In the genomic region with DNA sequence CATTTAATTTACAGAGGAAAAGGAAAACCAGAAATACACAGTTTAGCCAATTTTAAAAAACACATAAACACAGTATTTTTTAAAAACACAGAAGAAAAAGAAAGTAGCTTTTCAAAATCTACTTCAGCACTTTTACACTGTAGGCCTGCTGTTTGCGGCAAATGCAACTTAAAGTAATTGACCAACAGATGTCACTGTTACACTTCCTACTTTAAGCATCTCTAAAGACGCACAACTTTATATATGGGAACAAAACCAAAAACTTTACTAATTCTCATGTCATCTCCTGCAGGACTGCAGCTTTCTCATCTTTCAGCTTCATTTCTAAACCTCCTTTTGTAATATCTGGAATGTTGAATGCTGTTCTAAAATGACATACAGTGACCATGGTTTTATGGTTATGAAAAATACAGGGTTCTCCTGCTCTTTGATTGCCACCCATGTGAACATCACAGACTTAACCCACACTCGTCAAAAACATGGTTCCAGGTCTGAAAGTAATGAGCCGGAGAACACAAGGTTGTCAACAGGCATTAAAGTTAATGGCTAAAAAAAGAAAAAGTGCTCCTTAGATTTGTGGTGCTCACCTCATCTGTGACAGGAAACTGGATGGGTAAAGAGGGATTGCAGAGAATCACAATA, we compare ENCODE assay signal across 9 cellular contexts.
DNase-seq lines count a peak whose midpoint lies in the region; ATAC-seq and TF ChIP-seq lines count a peak whose summit lies in the region.
"Had no signal": no experiment of that assay in that cellular context is flagged by ENCODE, and none has a peak within 500 bp of the region (broad histone marks: within the 10 kb centered on the region; RNA-seq: fewer than 3 reads in every experiment).

No MANE protein-coding gene starts in this region.

- no peak overlapping the region for H3K4me3 Mint-ChIP-seq in activated CD4-positive, alpha-beta T cell treated with anti-CD3 and anti-CD28 coated beads for 36 hours
- H3K4me3 Mint-ChIP-seq: activated naive CD4-positive, alpha-beta T cell treated with anti-CD3 and anti-CD28 coated beads, Interleukin-2, amount 50 U/mL, for 24 hours had no signal

- H3K9me3 Mint-ChIP-seq in activated CD4-positive, alpha-beta T cell treated with anti-CD3 and anti-CD28 coated beads for 36 hours (ENCODE audit: low read depth) = no peaks in the 10 kb centered on the region
- H3K9me3 Mint-ChIP-seq: activated naive CD4-positive, alpha-beta T cell treated with anti-CD3 and anti-CD28 coated beads, Interleukin-2, amount 50 U/mL, for 24 hours had no signal

- H3K4me1 ChIP-seq in adipocyte (ENCODE audit: control insufficient read depth, insufficient read depth, low read length) (peaks cover 20% of the 10 kb centered on the region), uterus (no peaks in the 10 kb centered on the region)

- no peak overlapping the region for H3K27ac ChIP-seq in uterus

- peak; percentile 74 for ATAC-seq in activated CD4-positive, alpha-beta T cell treated with anti-CD3 and anti-CD28 coated beads for 36 hours
- ATAC-seq in GM19467 (IDR thresholded peaks at IDR 0.05; ENCODE audit: unreplicated experiment) (no peak), GM18505 (IDR thresholded peaks at IDR 0.05; ENCODE audit: unreplicated experiment) (no peak)

- CTCF ChIA-PET in activated CD4-positive, alpha-beta T cell treated with anti-CD3 and anti-CD28 coated beads for 36 hours (lab: Charles Lee) = interaction anchor here (0.5 to 5.7 kb wide), 27 partner anchors 9 to 626 kb away, joined by 3 to 48 read pairs (median 4); no protein-coding TSS in a partner anchor

- H3K27me3 ChIP-seq in adipocyte (replicated peaks; ENCODE audit: control insufficient read depth, insufficient read depth, low read length) = no peaks in the 10 kb centered on the region
- H3K27me3 ChIP-seq in uterus = no peaks in the 10 kb centered on the region

- no peaks in the 10 kb centered on the region for H3K9me3 ChIP-seq in adipocyte (ENCODE audit: control insufficient read depth, low read length)
- H3K9me3 ChIP-seq in uterus = no peaks in the 10 kb centered on the region

- TF ChIP-seq CTCF in uterus (IDR thresholded peaks at IDR 0.05) = peak in 3 of 4 experiments; percentile 40 to 49 (median 41)

- H3K4me1 Mint-ChIP-seq in activated CD4-positive, alpha-beta T cell treated with anti-CD3 and anti-CD28 coated beads for 36 hours = peaks cover 9% of the 10 kb centered on the region

- TF ChIP-seq POLR2A in uterus (IDR thresholded peaks at IDR 0.05) (no peak), GM18505 (IDR thresholded peaks at IDR 0.05; ENCODE audit: borderline replicate concordance, extremely low read depth, insufficient read depth, insufficient read length) (no peak)

- DNase-seq in activated CD4-positive, alpha-beta T cell treated with anti-CD3 and anti-CD28 coated beads for 36 hours = peak; percentile 14
- no peak for DNase-seq in activated CD4-positive, alpha-beta T cell treated with anti-CD3 and anti-CD28 coated beads for 1 hour
- peak; percentile 55 for DNase-seq in MV-4-11 (lab: John Stamatoyannopoulos, UW)
- DNase-seq in adipocyte (ENCODE audit: low read depth) = peak; percentile 88
- DNase-seq in inferior parietal cortex (ENCODE audit: extremely low spot score) = peak; percentile 64
- DNase-seq in uterus = no peak

- H3K27me3 Mint-ChIP-seq in activated CD4-positive, alpha-beta T cell treated with anti-CD3 and anti-CD28 coated beads for 36 hours = no peaks in the 10 kb centered on the region
- H3K27me3 Mint-ChIP-seq: activated naive CD4-positive, alpha-beta T cell treated with anti-CD3 and anti-CD28 coated beads, Interleukin-2, amount 50 U/mL, for 24 hours had no signal

- H3K4me3 ChIP-seq in adipocyte (ENCODE audit: low read length) (no peak overlapping the region), uterus (no peak overlapping the region)

- H3K36me3 Mint-ChIP-seq in activated CD4-positive, alpha-beta T cell treated with anti-CD3 and anti-CD28 coated beads for 36 hours (ENCODE audit: low read depth) = no peaks in the 10 kb centered on the region
- H3K36me3 Mint-ChIP-seq: activated naive CD4-positive, alpha-beta T cell treated with anti-CD3 and anti-CD28 coated beads, Interleukin-2, amount 50 U/mL, for 24 hours had no signal

- POLR2A ChIA-PET in activated CD4-positive, alpha-beta T cell treated with anti-CD3 and anti-CD28 coated beads for 36 hours (lab: Charles Lee) = no interaction called here

- H3K9ac ChIP-seq in adipocyte (ENCODE audit: low read length) = no peak overlapping the region

- intact Hi-C loops in activated CD4-positive, alpha-beta T cell treated with anti-CD3 and anti-CD28 coated beads for 36 hours (cut with DNase I, micrococcal nuclease) = loop anchor here (1.0 to 5.0 kb wide), 5 partner anchors 46 to 614 kb away; no protein-coding TSS in a partner anchor
- intact Hi-C loops in uterus (cut with DNase I; ENCODE audit: low total_unique reads) = no loop called here

- no peaks in the 10 kb centered on the region for H3K36me3 ChIP-seq in adipocyte (ENCODE audit: control insufficient read depth, insufficient read depth, low read length, severe bottlenecking)
- no peaks in the 10 kb centered on the region for H3K36me3 ChIP-seq in uterus

- H3K27ac Mint-ChIP-seq in activated CD4-positive, alpha-beta T cell treated with anti-CD3 and anti-CD28 coated beads for 36 hours = no peak overlapping the region
- H3K27ac Mint-ChIP-seq: activated naive CD4-positive, alpha-beta T cell treated with anti-CD3 and anti-CD28 coated beads, Interleukin-2, amount 50 U/mL, for 24 hours had no signal

Comparison
In these comparisons a context has a peak if more than half of its experiments do, and no peak if none do; other contexts are left out.
1. DNase-seq: peak in activated CD4-positive, alpha-beta T cell treated with anti-CD3 and anti-CD28 coated beads for 36 hours (single experiment), MV-4-11 (single experiment), adipocyte (single experiment) and inferior parietal cortex (single experiment); none in activated CD4-positive, alpha-beta T cell treated with anti-CD3 and anti-CD28 coated beads for 1 hour (single experiment) and uterus (0 of 2).